In the genomic region with DNA sequence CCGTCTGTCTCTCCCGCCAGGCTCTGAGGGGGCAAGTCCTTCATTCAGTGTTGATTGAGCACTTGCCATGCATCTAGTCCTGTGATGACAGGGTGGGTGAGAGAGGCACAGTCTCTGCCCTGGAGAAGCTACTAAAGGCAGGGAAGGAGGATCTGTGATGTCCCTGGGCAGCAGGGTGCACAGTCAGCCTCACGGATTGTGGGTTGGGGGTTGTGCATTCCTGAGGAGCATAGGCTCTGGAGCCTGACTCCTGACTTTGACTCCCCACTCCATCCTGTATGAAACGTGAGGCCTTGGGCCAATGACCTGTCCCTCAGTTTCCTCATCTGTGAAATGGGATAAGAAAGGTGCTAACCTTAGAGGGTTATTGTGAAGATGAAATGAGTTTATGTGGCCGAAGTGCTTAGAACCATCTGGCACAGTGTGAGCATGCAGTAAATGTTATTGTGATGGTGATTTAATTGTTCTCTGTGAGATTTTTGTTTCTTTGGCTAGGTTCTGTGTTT, we compare ENCODE assay signal across 27 cellular contexts. TPM values are rescaled to one million over a fixed set of nuclear protein-coding genes. Genes with fewer than 3 reads are reported as not detected.
DNase-seq lines count a peak whose midpoint lies in the region; ATAC-seq, FAIRE-seq and TF ChIP-seq lines count a peak whose summit lies in the region.
"Had no signal": no experiment of that assay in that cellular context is flagged by ENCODE, and none has a peak within 500 bp of the region (broad histone marks: within the 10 kb centered on the region; RNA-seq: fewer than 3 reads in every experiment).

No MANE protein-coding gene starts in this region.

- peaks cover 3% of the 10 kb centered on the region for H3K9me1 ChIP-seq in K562 (ENCODE audit: control insufficient read depth, insufficient read depth, low read length)

- peak overlapping the region; percentile 63 for H3K27ac Mint-ChIP-seq in progenitor cell of endocrine pancreas
- H3K27ac Mint-ChIP-seq: CD4-positive, alpha-beta T cell had no signal

- TF ChIP-seq RAD21 in HepG2 (CRISPR knock-in tag; IDR thresholded peaks at IDR 0.05) (no peak), K562 (CRISPR knock-in tag; conservative IDR thresholded peaks at IDR 0.05 in 1 of 2, IDR thresholded peaks at IDR 0.05 in 1 of 2) (no peak)

- no peak for TF ChIP-seq CTCF in HepG2 (CRISPR knock-in tag; IDR thresholded peaks at IDR 0.05)
- TF ChIP-seq CTCF in right lobe of liver (IDR thresholded peaks at IDR 0.05), result no peak
- TF ChIP-seq CTCF in K562 (IDR thresholded peaks at IDR 0.05 in 2 of 3, conservative IDR thresholded peaks at IDR 0.05 in 1 of 3; ENCODE audit: insufficient read depth in 2 of 3, low read depth in 1 of 3, low read length in 3 of 3), result no peak
- TF ChIP-seq CTCF in progenitor cell of endocrine pancreas (IDR thresholded peaks at IDR 0.05; ENCODE audit: unreplicated experiment), result no peak
- no peak for TF ChIP-seq CTCF in colonic mucosa (IDR thresholded peaks at IDR 0.05)
- no peak for TF ChIP-seq CTCF in brain microvascular endothelial cell (IDR thresholded peaks at IDR 0.05; ENCODE audit: low read depth, low read length, missing control alignments)
- TF ChIP-seq CTCF in gastrocnemius medialis (IDR thresholded peaks at IDR 0.05 in 4 of 5, conservative IDR thresholded peaks at IDR 0.05 in 1 of 5), result no peak

- H3K4me3 ChIP-seq in HepG2 (replicated peaks in 1 of 3; ENCODE audit: insufficient read depth in 1 of 3, low read depth in 2 of 3, low read length in 3 of 3), result no peak overlapping the region
- no peak overlapping the region for H3K4me3 ChIP-seq in right lobe of liver
- no peak overlapping the region for H3K4me3 ChIP-seq in K562
- no peak overlapping the region for H3K4me3 ChIP-seq in colonic mucosa
- no peak overlapping the region for H3K4me3 ChIP-seq in brain microvascular endothelial cell (ENCODE audit: low read depth, low read length)
- H3K4me3 ChIP-seq in gastrocnemius medialis, result no peak overlapping the region
- H3K4me3 ChIP-seq: BLaER1 treated with 17β-estradiol and CSF1 and Interleukin-3, amounts not matched to agents 10 nM and 100 nM; GM12878; GM23248 had no signal

- H3K4me2 ChIP-seq in HepG2 (ENCODE audit: low read depth, low read length) (no peak overlapping the region), K562 (ENCODE audit: insufficient read depth, low read length) (no peak overlapping the region)
- H3K4me2 ChIP-seq: BLaER1 treated with 17β-estradiol and CSF1 and Interleukin-3, amounts not matched to agents 10 nM and 100 nM had no signal

- intact Hi-C loops in HepG2 (cut with micrococcal nuclease; ENCODE audit: unreplicated experiment) (no loop called here), right lobe of liver (cut with DNase I) (no loop called here), K562 (cut with micrococcal nuclease) (no loop called here), colonic mucosa (cut with DNase I) (no loop called here), gastrocnemius medialis (cut with DNase I; ENCODE audit: low total_unique reads) (no loop called here)

- in situ Hi-C loops in HepG2 (cut with HindIII; ENCODE audit: extremely low pct_ligation_motif_present, low pct_unique_long_range_greater_than_20kb), result no loop called here
- in situ Hi-C loops in K562 (cut with MboI), result loop anchor here (25.0 kb wide), 1 partner anchor 624 kb away; no protein-coding TSS in a partner anchor
- in situ Hi-C loops in brain microvascular endothelial cell (cut with HindIII; ENCODE audit: low pct_ligation_motif_present, low sequenced_read_pairs), result loop anchor here (25.0 kb wide), 1 partner anchor 99 kb away; a partner anchor contains a TSS
- in situ Hi-C loops in gastrocnemius medialis (cut with MboI; ENCODE audit: low sequenced_read_pairs in 4 of 4), result no loop called here

- H3K9ac ChIP-seq in HepG2 (ENCODE audit: insufficient read depth, low read depth, low read length), result no peak overlapping the region
- no peak overlapping the region for H3K9ac ChIP-seq in K562 (ENCODE audit: insufficient read depth in 1 of 2, low read depth in 2 of 2, low read length in 2 of 2)
- H3K9ac ChIP-seq in colonic mucosa (ENCODE audit: low read depth in 2 of 2, low read length in 2 of 2), result no peak overlapping the region
- H3K9ac ChIP-seq: BLaER1 treated with 17β-estradiol and CSF1 and Interleukin-3, amounts not matched to agents 10 nM and 100 nM; GM23248 had no signal

- no peaks in the 10 kb centered on the region for H3K36me3 ChIP-seq in HepG2 (replicated peaks in 1 of 2; ENCODE audit: control insufficient read depth in 1 of 2, insufficient read depth in 2 of 2, low read length in 2 of 2)
- no peaks in the 10 kb centered on the region for H3K36me3 ChIP-seq in right lobe of liver
- no peaks in the 10 kb centered on the region for H3K36me3 ChIP-seq in K562 (ENCODE audit: control insufficient read depth, insufficient read depth, low read length)
- no peaks in the 10 kb centered on the region for H3K36me3 ChIP-seq in colonic mucosa
- no peaks in the 10 kb centered on the region for H3K36me3 ChIP-seq in brain microvascular endothelial cell (replicated peaks)
- H3K36me3 ChIP-seq in gastrocnemius medialis, result no peaks in the 10 kb centered on the region
- H3K36me3 ChIP-seq: BE2C; BLaER1 treated with 17β-estradiol and CSF1 and Interleukin-3, amounts not matched to agents 10 nM and 100 nM had no signal

- no peaks in the 10 kb centered on the region for H4K20me1 ChIP-seq in HepG2 (ENCODE audit: insufficient read depth, low read length)
- H4K20me1 ChIP-seq in K562 (replicated peaks; ENCODE audit: control insufficient read depth, insufficient read depth, low read length), result peaks cover 17% of the 10 kb centered on the region; the same call in 1 of the 2 replicates

- TF ChIP-seq EP300 in HepG2 (IDR thresholded peaks at IDR 0.05; ENCODE audit: low read depth in 2 of 2, low read length in 2 of 2) (no peak), HepG2 (CRISPR knock-in tag; IDR thresholded peaks at IDR 0.05; ENCODE audit: borderline replicate concordance) (no peak), K562 (IDR thresholded peaks at IDR 0.05; ENCODE audit: low read length) (no peak)

- ATAC-seq in HepG2 (no peak), right lobe of liver (no peak), K562 (no peak), gastrocnemius medialis (no peak)
- ATAC-seq: GM12878, HCT116 had no signal

- no peak overlapping the region for H3K4me3 Mint-ChIP-seq in progenitor cell of endocrine pancreas (ENCODE audit: low read depth)
- H3K4me3 Mint-ChIP-seq: CD14-positive monocyte; CD4-positive, alpha-beta T cell; CD8-positive, alpha-beta memory T cell had no signal

- CTCF ChIA-PET in HepG2 (lab: Yijun Ruan, JAX; ENCODE audit: low intra/inter-chr PET ratio, low total read pairs), result no interaction called here
- CTCF ChIA-PET in K562 (lab: Yijun Ruan, JAX; ENCODE audit: low intra/inter-chr PET ratio), result no interaction called here

- POLR2A ChIA-PET in HepG2 (lab: Yijun Ruan, JAX) (no interaction called here), K562 (lab: Yijun Ruan, JAX) (interaction anchor here (0.6 to 1.4 kb wide), 2 partner anchors 107 to 170 kb away, joined by 3 to 4 read pairs; no protein-coding TSS in a partner anchor)

- WGBS in HepG2 (ENCODE audit: low lambda C conversion rate), result 38% methylated on average over 4 of the region's 5 CpGs
- WGBS in right lobe of liver (ENCODE audit: insufficient coverage, low coverage, low lambda C conversion rate, missing lambda C conversion rate), result 66% methylated on average over 3 of the region's 5 CpGs
- WGBS in K562 (ENCODE audit: insufficient coverage, low coverage, missing lambda C conversion rate), result 0% methylated on average over 5 of the region's 5 CpGs

- no peaks in the 10 kb centered on the region for H3K9me3 ChIP-seq in HepG2 (ENCODE audit: low read length)
- H3K9me3 ChIP-seq in right lobe of liver, result no peaks in the 10 kb centered on the region
- no peaks in the 10 kb centered on the region for H3K9me3 ChIP-seq in K562 (replicated peaks; ENCODE audit: control insufficient read depth, insufficient read depth, low read depth, low read length)
- H3K9me3 ChIP-seq in colonic mucosa, result no peaks in the 10 kb centered on the region
- no peaks in the 10 kb centered on the region for H3K9me3 ChIP-seq in gastrocnemius medialis
- H3K9me3 ChIP-seq: BE2C; BLaER1 treated with 17β-estradiol and CSF1 and Interleukin-3, amounts not matched to agents 10 nM and 100 nM had no signal

- H3K4me1 Mint-ChIP-seq in progenitor cell of endocrine pancreas (ENCODE audit: low read depth), result peaks cover 33% of the 10 kb centered on the region
- H3K4me1 Mint-ChIP-seq: CD14-positive monocyte; CD8-positive, alpha-beta memory T cell had no signal

- peaks cover 34% of the 10 kb centered on the region for H3K4me1 ChIP-seq in HepG2 (ENCODE audit: insufficient read depth, low read length)
- H3K4me1 ChIP-seq in right lobe of liver, result no peaks in the 10 kb centered on the region
- peaks cover 0 to 3% of the 10 kb centered on the region in 2 experiments; a peak in 1 of 5 replicates for H3K4me1 ChIP-seq in K562 (replicated peaks in 1 of 2; ENCODE audit: control insufficient read depth in 2 of 2, insufficient read depth in 2 of 2, low read length in 2 of 2)
- H3K4me1 ChIP-seq in colonic mucosa, result no peaks in the 10 kb centered on the region
- no peaks in the 10 kb centered on the region for H3K4me1 ChIP-seq in gastrocnemius medialis
- H3K4me1 ChIP-seq: BLaER1 treated with 17β-estradiol and CSF1 and Interleukin-3, amounts not matched to agents 10 nM and 100 nM had no signal

- H3K27me3 ChIP-seq in HepG2 (ENCODE audit: control insufficient read depth in 1 of 2, insufficient read depth in 2 of 2, low read length in 2 of 2), result peaks cover 2 to 10% of the 10 kb centered on the region in 2 experiments; a peak in 2 of 5 replicates
- no peaks in the 10 kb centered on the region for H3K27me3 ChIP-seq in right lobe of liver
- peaks cover 26 to 57% of the 10 kb centered on the region in 2 experiments for H3K27me3 ChIP-seq in K562 (ENCODE audit: control insufficient read depth in 2 of 2, insufficient read depth in 2 of 2, low read length in 2 of 2)
- H3K27me3 ChIP-seq in colonic mucosa, result no peaks in the 10 kb centered on the region
- H3K27me3 ChIP-seq in brain microvascular endothelial cell (replicated peaks), result no peaks in the 10 kb centered on the region
- H3K27me3 ChIP-seq in gastrocnemius medialis, result no peaks in the 10 kb centered on the region
- H3K27me3 ChIP-seq: BE2C; BLaER1 treated with 17β-estradiol and CSF1 and Interleukin-3, amounts not matched to agents 10 nM and 100 nM had no signal

- no peak overlapping the region for H3K27ac ChIP-seq in HepG2 (ENCODE audit: extremely low read length, insufficient read depth, low read length)
- H3K27ac ChIP-seq in right lobe of liver, result no peak overlapping the region
- no peak overlapping the region for H3K27ac ChIP-seq in K562 (ENCODE audit: extremely low read depth, low read depth, low read length)
- no peak overlapping the region for H3K27ac ChIP-seq in colonic mucosa
- no peak overlapping the region for H3K27ac ChIP-seq in brain microvascular endothelial cell
- H3K27ac ChIP-seq in gastrocnemius medialis, result no peak overlapping the region
- H3K27ac ChIP-seq: 22Rv1; BLaER1 treated with 17β-estradiol and CSF1 and Interleukin-3, amounts not matched to agents 10 nM and 100 nM; GM23248 had no signal

- BruUV-seq in HepG2 (replicated peaks; lab: Mats Ljungman, UMichigan) (no TSS peak), K562 (replicated peaks; lab: Mats Ljungman, UMichigan) (no TSS peak)

- peaks cover 8% of the 10 kb centered on the region for H3K27me3 Mint-ChIP-seq in progenitor cell of endocrine pancreas

- H3K9me3 Mint-ChIP-seq in progenitor cell of endocrine pancreas (ENCODE audit: low read depth), result no peaks in the 10 kb centered on the region
- H3K9me3 Mint-ChIP-seq: CD14-positive monocyte; CD4-positive, alpha-beta T cell; CD8-positive, alpha-beta memory T cell had no signal

- H2AFZ ChIP-seq in HepG2 (ENCODE audit: low read length), result no peak overlapping the region
- no peak overlapping the region for H2AFZ ChIP-seq in K562 (ENCODE audit: low read depth, low read length)
- H2AFZ ChIP-seq: GM23248 had no signal

- H3K36me3 Mint-ChIP-seq in progenitor cell of endocrine pancreas (ENCODE audit: insufficient read depth), result no peaks in the 10 kb centered on the region
- H3K36me3 Mint-ChIP-seq: CD14-positive monocyte; CD8-positive, alpha-beta memory T cell had no signal

- no peak for FAIRE-seq in HepG2 (lab: Jason Lieb, UNC)
- FAIRE-seq in K562 (lab: Jason Lieb, UNC), result no peak
- FAIRE-seq: A204.1, D721Med, GM12878, GM19239, H54 had no signal

- no peaks in the 10 kb centered on the region for H3K79me2 ChIP-seq in HepG2 (ENCODE audit: insufficient read depth, low read length)
- no peaks in the 10 kb centered on the region for H3K79me2 ChIP-seq in K562 (ENCODE audit: control insufficient read depth, insufficient read depth, low read length)

- DNase-seq in HepG2 (ENCODE audit: low spot score) (no peak), right lobe of liver (no peak), K562 (ENCODE audit: extremely low read depth in 1 of 4, low spot score in 3 of 4) (no peak), left kidney (ENCODE audit: low read depth, low spot score) (peak; percentile 27), progenitor cell of endocrine pancreas (ENCODE audit: low spot score, unreplicated experiment) (no peak), colonic mucosa (no peak), brain microvascular endothelial cell (no peak), gastrocnemius medialis (no peak)
- DNase-seq: AML-193; BE2C; CD4-positive, alpha-beta T cell; CD8-positive, alpha-beta memory T cell; DMS 273 treated with DMSO at 0.1 percent for 48 hours; DMS79; EL; GDM1; GM23248 had no signal

- TF ChIP-seq POLR2A in HepG2 (IDR thresholded peaks at IDR 0.05; ENCODE audit: insufficient read depth in 1 of 2, low read depth in 2 of 2, low read length in 2 of 2) (no peak), right lobe of liver (IDR thresholded peaks at IDR 0.05) (no peak), K562 (conservative IDR thresholded peaks at IDR 0.05) (no peak), gastrocnemius medialis (IDR thresholded peaks at IDR 0.05) (no peak)

RNA-seq across cellular contexts. Expression of a gene that starts 4.7 kb away (rescaled TPM):
- 0.04 TPM in 1 of 2 replicates, not detected in the other for total RNA-seq in HepG2 (2016; rRNA removed; fragmentation: Illumina TruSeq; extraction: Trizol)
- not detected in 2 replicates for total RNA-seq in HepG2 (2016; cell fraction: cytosol; rRNA removed; fragmentation: Illumina TruSeq; extraction: Trizol; ENCODE audit: low read depth)
- total RNA-seq in HepG2 (2016; cell fraction: insoluble cytoplasmic fraction; rRNA removed; fragmentation: Illumina TruSeq; extraction: Trizol), result not detected in 2 replicates
- total RNA-seq in HepG2 (2016; cell fraction: membrane; rRNA removed; fragmentation: Illumina TruSeq; extraction: Trizol), result not detected in 2 replicates
- 0.68 TPM in 1 of 2 replicates, not detected in the other for total RNA-seq in HepG2 (2016; cell fraction: nucleus; rRNA removed; fragmentation: Illumina TruSeq; extraction: Trizol)
- 0.05 and 0.33 TPM in 2 replicates for polyA plus RNA-seq in HepG2 (2011; rRNA removed)
- polyA plus RNA-seq in HepG2 (2011; cell fraction: cytosol; rRNA removed), result 0.11 and 0.14 TPM in 2 replicates
- polyA plus RNA-seq in HepG2 (2011; cell fraction: nucleus; rRNA removed), result 0.85 and 0.99 TPM in 2 replicates
- 0.43 and 0.78 TPM in 2 replicates for polyA plus RNA-seq in HepG2 (2012)
- polyA plus RNA-seq in HepG2 (2016; cell fraction: cytosol; fragmentation: Illumina TruSeq; extraction: Trizol; ENCODE audit: low read depth), result not detected in 2 replicates
- polyA plus RNA-seq in HepG2 (2016; cell fraction: insoluble cytoplasmic fraction; fragmentation: Illumina TruSeq; extraction: Trizol; ENCODE audit: low read depth), result not detected in 2 replicates
- not detected in 2 replicates for polyA plus RNA-seq in HepG2 (2016; cell fraction: membrane; fragmentation: Illumina TruSeq; extraction: Trizol; ENCODE audit: low read depth)
- polyA plus RNA-seq in HepG2 (2016; cell fraction: nucleus; fragmentation: Illumina TruSeq; extraction: Trizol; ENCODE audit: insufficient read depth, low read depth), result not detected in 2 replicates
- 0.32 TPM in 1 of 2 replicates, not detected in the other for polyA minus RNA-seq in HepG2 (2011; rRNA and poly(A)+ RNA removed; ENCODE audit: low replicate concordance)
- polyA minus RNA-seq in HepG2 (2011; cell fraction: cytosol; rRNA and poly(A)+ RNA removed), result not detected in 2 replicates
- 0.13 TPM in 1 of 2 replicates, not detected in the other for polyA minus RNA-seq in HepG2 (2011; cell fraction: nucleus; rRNA and poly(A)+ RNA removed)
- not detected for total RNA-seq in right lobe of liver
- total RNA-seq in K562 (2011; cell fraction: chromatin; rRNA removed; ENCODE audit: low replicate concordance), result not detected in 2 replicates
- not detected in 2 replicates for total RNA-seq in K562 (2011; cell fraction: nucleolus; rRNA removed)
- not detected in 2 replicates for total RNA-seq in K562 (2011; cell fraction: nucleoplasm; rRNA removed)
- not detected in 2 replicates for total RNA-seq in K562 (2014; rRNA removed)
- not detected in 2 replicates for total RNA-seq in K562 (2014; rRNA removed; fragmentation: Illumina TruSeq; extraction: Trizol)
- total RNA-seq in K562 (2015; rRNA removed; fragmentation: Illumina TruSeq; extraction: Trizol), result not detected in 2 replicates
- not detected in 2 replicates for total RNA-seq in K562 (2021)
- not detected in 2 replicates for polyA plus RNA-seq in K562 (2011; rRNA removed)
- not detected in 2 replicates for polyA plus RNA-seq in K562 (2011; cell fraction: cytosol; rRNA removed)
- polyA plus RNA-seq in K562 (2011; cell fraction: nucleus; rRNA removed), result not detected in 2 replicates
- not detected in 2 replicates for polyA plus RNA-seq in K562 (2012)
- polyA plus RNA-seq in K562 (2014; fragmentation: Illumina TruSeq; extraction: Trizol), result not detected in 2 replicates
- polyA plus RNA-seq in K562 (2014; fragmentation: Nextera tagmentation; extraction: Ambion mirVana), result not detected
- not detected in 2 replicates for polyA plus RNA-seq in K562 (2014; rRNA removed)
- polyA minus RNA-seq in K562 (2011; rRNA and poly(A)+ RNA removed), result not detected in 2 replicates
- not detected in 2 replicates for polyA minus RNA-seq in K562 (2011; cell fraction: cytosol; rRNA and poly(A)+ RNA removed)
- not detected in 2 replicates for polyA minus RNA-seq in K562 (2011; cell fraction: nucleus; rRNA and poly(A)+ RNA removed)
- 2.4 and 4.1 TPM in 2 replicates for total RNA-seq in progenitor cell of endocrine pancreas
- total RNA-seq in colonic mucosa, result not detected
- not detected for total RNA-seq in gastrocnemius medialis
- total RNA-seq: CD4-positive, alpha-beta T cell; CD8-positive, alpha-beta memory T cell; GM12878; GM23248 had no signal
- polyA plus RNA-seq: AG04450; CD14-positive monocyte; CD8-positive, alpha-beta memory T cell; GM12878; GM23248 had no signal

RNA-seq across cellular contexts. Expression of a gene that starts 26.2 kb away (rescaled TPM):
- not detected in 2 replicates for total RNA-seq in HepG2 (2016; rRNA removed; fragmentation: Illumina TruSeq; extraction: Trizol)
- not detected in 2 replicates for total RNA-seq in HepG2 (2016; cell fraction: cytosol; rRNA removed; fragmentation: Illumina TruSeq; extraction: Trizol; ENCODE audit: low read depth)
- total RNA-seq in HepG2 (2016; cell fraction: insoluble cytoplasmic fraction; rRNA removed; fragmentation: Illumina TruSeq; extraction: Trizol), result not detected in 2 replicates
- total RNA-seq in HepG2 (2016; cell fraction: membrane; rRNA removed; fragmentation: Illumina TruSeq; extraction: Trizol), result not detected in 2 replicates
- not detected in 2 replicates for total RNA-seq in HepG2 (2016; cell fraction: nucleus; rRNA removed; fragmentation: Illumina TruSeq; extraction: Trizol)
- polyA plus RNA-seq in HepG2 (2011; rRNA removed), result not detected in 2 replicates
- not detected in 2 replicates for polyA plus RNA-seq in HepG2 (2011; cell fraction: cytosol; rRNA removed)
- not detected in 2 replicates for polyA plus RNA-seq in HepG2 (2011; cell fraction: nucleus; rRNA removed)
- not detected in 2 replicates for polyA plus RNA-seq in HepG2 (2012)
- not detected in 2 replicates for polyA plus RNA-seq in HepG2 (2016; cell fraction: cytosol; fragmentation: Illumina TruSeq; extraction: Trizol; ENCODE audit: low read depth)
- not detected in 2 replicates for polyA plus RNA-seq in HepG2 (2016; cell fraction: insoluble cytoplasmic fraction; fragmentation: Illumina TruSeq; extraction: Trizol; ENCODE audit: low read depth)
- not detected in 2 replicates for polyA plus RNA-seq in HepG2 (2016; cell fraction: membrane; fragmentation: Illumina TruSeq; extraction: Trizol; ENCODE audit: low read depth)
- not detected in 2 replicates for polyA plus RNA-seq in HepG2 (2016; cell fraction: nucleus; fragmentation: Illumina TruSeq; extraction: Trizol; ENCODE audit: insufficient read depth, low read depth)
- not detected in 2 replicates for polyA minus RNA-seq in HepG2 (2011; rRNA and poly(A)+ RNA removed; ENCODE audit: low replicate concordance)
- not detected in 2 replicates for polyA minus RNA-seq in HepG2 (2011; cell fraction: cytosol; rRNA and poly(A)+ RNA removed)
- polyA minus RNA-seq in HepG2 (2011; cell fraction: nucleus; rRNA and poly(A)+ RNA removed), result not detected in 2 replicates
- total RNA-seq in right lobe of liver, result not detected
- total RNA-seq in K562 (2011; cell fraction: chromatin; rRNA removed; ENCODE audit: low replicate concordance), result not detected in 2 replicates
- total RNA-seq in K562 (2011; cell fraction: nucleolus; rRNA removed), result not detected in 2 replicates
- not detected in 2 replicates for total RNA-seq in K562 (2011; cell fraction: nucleoplasm; rRNA removed)
- not detected in 2 replicates for total RNA-seq in K562 (2014; rRNA removed)
- total RNA-seq in K562 (2014; rRNA removed; fragmentation: Illumina TruSeq; extraction: Trizol), result not detected in 2 replicates
- total RNA-seq in K562 (2015; rRNA removed; fragmentation: Illumina TruSeq; extraction: Trizol), result not detected in 2 replicates
- total RNA-seq in K562 (2021), result not detected in 2 replicates
- not detected in 2 replicates for polyA plus RNA-seq in K562 (2011; rRNA removed)
- polyA plus RNA-seq in K562 (2011; cell fraction: cytosol; rRNA removed), result not detected in 2 replicates
- not detected in 2 replicates for polyA plus RNA-seq in K562 (2011; cell fraction: nucleus; rRNA removed)
- not detected in 2 replicates for polyA plus RNA-seq in K562 (2012)
- polyA plus RNA-seq in K562 (2014; fragmentation: Illumina TruSeq; extraction: Trizol), result not detected in 2 replicates
- not detected for polyA plus RNA-seq in K562 (2014; fragmentation: Nextera tagmentation; extraction: Ambion mirVana)
- polyA plus RNA-seq in K562 (2014; rRNA removed), result not detected in 2 replicates
- not detected in 2 replicates for polyA minus RNA-seq in K562 (2011; rRNA and poly(A)+ RNA removed)
- polyA minus RNA-seq in K562 (2011; cell fraction: cytosol; rRNA and poly(A)+ RNA removed), result not detected in 2 replicates
- polyA minus RNA-seq in K562 (2011; cell fraction: nucleus; rRNA and poly(A)+ RNA removed), result not detected in 2 replicates
- total RNA-seq in progenitor cell of endocrine pancreas, result not detected in 2 replicates
- not detected for total RNA-seq in colonic mucosa
- not detected for total RNA-seq in gastrocnemius medialis
- total RNA-seq: CD4-positive, alpha-beta T cell; CD8-positive, alpha-beta memory T cell; GM12878; GM23248 had no signal
- polyA plus RNA-seq: AG04450; CD14-positive monocyte; CD8-positive, alpha-beta memory T cell; GM12878; GM23248 had no signal

Comparison
In these comparisons a context has a peak if more than half of its experiments do, and no peak if none do; other contexts are left out.
1. in situ Hi-C loops: an anchor here in K562 (25.0 kb wide) and brain microvascular endothelial cell (25.0 kb wide); none called in HepG2 and gastrocnemius medialis.